Comparison of ENCODE assay signal across 19 cellular contexts in the genomic region with DNA sequence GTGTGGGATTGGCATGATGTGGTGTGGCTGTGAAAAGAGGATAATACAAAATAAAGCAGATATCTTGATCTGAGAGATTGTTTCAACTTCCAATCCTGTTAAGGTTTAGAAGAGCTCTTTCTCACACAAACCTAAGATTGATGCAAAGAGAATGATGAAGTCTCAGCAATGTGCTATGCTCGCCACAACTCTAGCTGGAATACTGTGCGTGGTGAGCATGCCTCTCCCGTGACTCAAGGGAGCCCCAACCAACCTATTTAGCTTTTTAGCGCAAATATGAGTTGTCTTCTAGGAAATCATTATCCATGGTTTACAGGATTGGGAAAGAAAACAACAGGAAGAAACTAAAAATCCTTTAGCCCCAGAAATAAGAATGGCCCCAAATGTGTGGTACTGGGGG. TPM values are rescaled to one million over a fixed set of nuclear protein-coding genes. Genes with fewer than 3 reads are reported as not detected.
DNase-seq lines count a peak whose midpoint lies in the region; TF ChIP-seq lines count a peak whose summit lies in the region.
"Had no signal": no experiment of that assay in that cellular context is flagged by ENCODE, and none has a peak within 500 bp of the region (broad histone marks: within the 10 kb centered on the region; RNA-seq: fewer than 3 reads in every experiment).

No MANE protein-coding gene starts in this region.

- H3K4me1 Mint-ChIP-seq in activated naive CD8-positive, alpha-beta T cell (ENCODE audit: low read depth) = peaks cover 85% of the 10 kb centered on the region
- peaks cover 14% of the 10 kb centered on the region for H3K4me1 Mint-ChIP-seq in progenitor cell of endocrine pancreas (ENCODE audit: low read depth)
- H3K4me1 Mint-ChIP-seq: brain had no signal

- peaks cover 36% of the 10 kb centered on the region for H3K36me3 Mint-ChIP-seq in activated naive CD8-positive, alpha-beta T cell
- no peaks in the 10 kb centered on the region for H3K36me3 Mint-ChIP-seq in progenitor cell of endocrine pancreas (ENCODE audit: insufficient read depth)
- H3K36me3 Mint-ChIP-seq: brain had no signal

- TF ChIP-seq CTCF in AG04450 (IDR thresholded peaks at IDR 0.05; ENCODE audit: low read depth, low read length) (no peak), progenitor cell of endocrine pancreas (IDR thresholded peaks at IDR 0.05; ENCODE audit: unreplicated experiment) (no peak)

- H3K79me1 ChIP-seq in mesendoderm (ENCODE audit: low read length) = no peaks in the 10 kb centered on the region

- no CpG with 5 or more reads among the region's 4 CpGs for WGBS in mesendoderm (ENCODE audit: extremely low coverage, insufficient coverage, low lambda C conversion rate)

- H3K23ac ChIP-seq in mesendoderm (ENCODE audit: low read length) = no peak overlapping the region

- H3K18ac ChIP-seq in mesendoderm (ENCODE audit: low read length) = peak overlapping the region; percentile 13

- no peak overlapping the region for H2BK120ac ChIP-seq in mesendoderm (ENCODE audit: low read depth, low read length)

- H3K27me3 ChIP-seq in AG04450 (ENCODE audit: control insufficient read depth, insufficient read depth, low read length) (no peaks in the 10 kb centered on the region), mesendoderm (ENCODE audit: insufficient read depth, low read length, poor library complexity) (no peaks in the 10 kb centered on the region)
- H3K27me3 ChIP-seq: BE2C, gastrocnemius medialis, stomach had no signal

- H2BK5ac ChIP-seq in mesendoderm (ENCODE audit: low read length) = no peak overlapping the region

- H2BK15ac ChIP-seq in mesendoderm (replicated peaks; ENCODE audit: low read depth) = no peak overlapping the region

- no peak overlapping the region for H3K4me2 ChIP-seq in mesendoderm (ENCODE audit: low read length)

- no peaks in the 10 kb centered on the region for H3K27me3 Mint-ChIP-seq in activated naive CD8-positive, alpha-beta T cell
- no peaks in the 10 kb centered on the region for H3K27me3 Mint-ChIP-seq in progenitor cell of endocrine pancreas
- H3K27me3 Mint-ChIP-seq: brain had no signal

- H3K9ac ChIP-seq in mesendoderm (ENCODE audit: low read length) = no peak overlapping the region

- H2AK5ac ChIP-seq in mesendoderm (ENCODE audit: low read length) = no peak overlapping the region

- no peak overlapping the region for H3K56ac ChIP-seq in mesendoderm (ENCODE audit: low read length)

- no peak overlapping the region for H3K27ac ChIP-seq in AG04450 (ENCODE audit: low read depth, low read length)
- no peak overlapping the region for H3K27ac ChIP-seq in mesendoderm (ENCODE audit: low read depth, low read length)
- H3K27ac ChIP-seq: gastrocnemius medialis, lower lobe of right lung, skin epidermis, stomach had no signal

- CTCF ChIA-PET in AG04450 (lab: Charles Lee) = no interaction called here

- DNase-seq in AG04450 (ENCODE audit: low read depth, low spot score) = peak; percentile 0
- peak; percentile 72 for DNase-seq in ELR (ENCODE audit: low read depth)
- DNase-seq in mesendoderm = no peak
- DNase-seq in progenitor cell of endocrine pancreas (ENCODE audit: low spot score, unreplicated experiment) = no peak
- DNase-seq in activated CD4-positive, alpha-beta T cell treated with anti-CD3 and anti-CD28 coated beads, Interleukin-2, amount 50 U/mL, for 1 hour = no peak
- DNase-seq in dedifferentiated amniotic fluid mesenchymal stem cell (ENCODE audit: extremely low spot score) = no peak
- no peak for DNase-seq in G401 (ENCODE audit: low spot score)
- DNase-seq: activated T-cell treated with anti-CD3 and anti-CD28 coated beads for 4 hours; BE2C; DMS79 treated with DMSO at 0.1 percent for 48 hours; effector memory CD4-positive, alpha-beta T cell; gastrocnemius medialis; lower lobe of right lung; NCI-H2029; NCI-H524 treated with DMSO at 0.1 percent for 48 hours; stomach had no signal

- peaks cover 3% of the 10 kb centered on the region for H3K9me3 Mint-ChIP-seq in activated naive CD8-positive, alpha-beta T cell (ENCODE audit: low read depth)
- no peaks in the 10 kb centered on the region for H3K9me3 Mint-ChIP-seq in progenitor cell of endocrine pancreas (ENCODE audit: low read depth)
- H3K9me3 Mint-ChIP-seq: brain had no signal

- H3K4me3 ChIP-seq in AG04450 (ENCODE audit: low read depth, low read length) (no peak overlapping the region), mesendoderm (ENCODE audit: low read length) (no peak overlapping the region)
- H3K4me3 ChIP-seq: gastrocnemius medialis, lower lobe of right lung, skin epidermis, stomach had no signal

- H3K9me3 ChIP-seq in AG04450 (ENCODE audit: control insufficient read depth, insufficient read depth, low read length) = no peaks in the 10 kb centered on the region
- H3K9me3 ChIP-seq: BE2C, gastrocnemius medialis, lower lobe of right lung, stomach had no signal

- POLR2A ChIA-PET in AG04450 (lab: Yijun Ruan, JAX) = no interaction called here

- no peaks in the 10 kb centered on the region for H3K79me2 ChIP-seq in mesendoderm (ENCODE audit: control insufficient read depth, insufficient read depth, low read length)

- H3K4me1 ChIP-seq in mesendoderm (ENCODE audit: control insufficient read depth, low read depth, low read length) = peaks cover 16% of the 10 kb centered on the region
- H3K4me1 ChIP-seq: BE2C, gastrocnemius medialis, stomach had no signal

- H4K5ac ChIP-seq in mesendoderm (ENCODE audit: low read length) = no peak overlapping the region

- H3K27ac Mint-ChIP-seq in activated naive CD8-positive, alpha-beta T cell = peak overlapping the region; percentile 81
- no peak overlapping the region for H3K27ac Mint-ChIP-seq in progenitor cell of endocrine pancreas
- H3K27ac Mint-ChIP-seq: brain had no signal

- in situ Hi-C loops in G401 (cut with HindIII; ENCODE audit: low sequenced_read_pairs) = no loop called here

- no peak overlapping the region for H4K8ac ChIP-seq in mesendoderm (ENCODE audit: low read depth, low read length)

- H3K4me3 Mint-ChIP-seq in activated naive CD8-positive, alpha-beta T cell = no peak overlapping the region
- H3K4me3 Mint-ChIP-seq in progenitor cell of endocrine pancreas (ENCODE audit: low read depth) = no peak overlapping the region
- H3K4me3 Mint-ChIP-seq: brain had no signal

- H3K36me3 ChIP-seq in mesendoderm (ENCODE audit: control insufficient read depth, insufficient read depth, low read length) = no peaks in the 10 kb centered on the region
- H3K36me3 ChIP-seq: BE2C, gastrocnemius medialis, lower lobe of right lung, stomach had no signal

- H3K4ac ChIP-seq in mesendoderm (ENCODE audit: low read depth, low read length) = no peak overlapping the region

RNA-seq across cellular contexts. Expression of gene BTLA, which starts 28.5 kb away (rescaled TPM):
- polyA plus RNA-seq in AG04450 (2011; rRNA removed) = not detected in 2 replicates
- not detected in 2 replicates for polyA minus RNA-seq in AG04450 (2011; rRNA and poly(A)+ RNA removed)
- polyA plus RNA-seq in mesendoderm (2013, experiment 1 of 2) = 0.06 TPM
- 0.11 TPM for polyA plus RNA-seq in mesendoderm (2013, experiment 2 of 2)
- total RNA-seq in progenitor cell of endocrine pancreas = not detected in 2 replicates
- total RNA-seq in G401 (2014; rRNA removed; shearing (Covaris generic)) = not detected in 2 replicates
- total RNA-seq: gastrocnemius medialis had no signal

Comparison
In these comparisons a context has a peak if more than half of its experiments do, and no peak if none do; other contexts are left out.
1. DNase-seq: peak in AG04450 (single experiment) and ELR (single experiment); none in mesendoderm (single experiment), progenitor cell of endocrine pancreas (single experiment), activated CD4-positive, alpha-beta T cell treated with anti-CD3 and anti-CD28 coated beads, Interleukin-2, amount 50 U/mL, for 1 hour (single experiment), dedifferentiated amniotic fluid mesenchymal stem cell (single experiment) and G401 (single experiment).